In the genomic region with DNA sequence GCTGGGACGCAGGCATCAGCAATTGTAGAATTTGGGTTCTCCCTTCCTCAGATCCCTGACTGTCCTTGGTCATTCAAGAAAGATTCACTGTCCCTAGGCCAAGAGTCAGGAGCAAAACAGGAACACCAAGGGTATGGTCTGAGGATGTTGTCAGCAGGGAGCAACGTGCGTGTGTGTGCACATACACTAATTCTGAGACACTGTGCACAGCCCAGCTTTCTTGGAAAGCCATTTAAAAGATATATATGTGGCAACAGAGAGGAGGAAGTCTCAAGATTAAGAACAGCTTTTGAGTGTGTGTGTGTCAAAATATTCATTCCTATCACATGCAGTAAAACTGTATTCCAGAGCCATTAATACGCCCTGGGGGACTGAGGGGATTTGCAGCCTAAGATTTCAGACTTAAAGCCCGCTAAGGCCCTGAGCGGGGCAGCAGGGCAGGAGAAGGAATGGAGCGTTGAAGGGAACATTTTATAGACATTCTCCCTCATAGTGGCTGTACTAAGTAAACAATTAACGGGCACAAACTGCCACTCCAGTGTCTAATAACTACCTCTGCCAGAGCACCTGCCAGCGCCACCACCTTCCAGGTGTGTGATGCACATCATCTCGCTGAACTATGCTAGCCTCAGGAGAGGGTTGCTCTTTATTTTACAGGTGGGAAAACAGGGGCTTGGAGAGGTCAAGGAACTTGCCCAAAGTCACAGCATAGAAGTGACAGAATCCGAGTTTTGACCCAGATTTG, we compare ENCODE assay signal across 10 cellular contexts. TPM values are rescaled to one million over a fixed set of nuclear protein-coding genes. Genes with fewer than 3 reads are reported as not detected.
A peak's percentile ranks its signal among the peaks of the same experiment; 100 is the strongest.
DNase-seq lines count a peak whose midpoint lies in the region; ATAC-seq and TF ChIP-seq lines count a peak whose summit lies in the region.
"Had no signal": no experiment of that assay in that cellular context is flagged by ENCODE, and none has a peak within 500 bp of the region (broad histone marks: within the 10 kb centered on the region; RNA-seq: fewer than 3 reads in every experiment).

No MANE protein-coding gene starts in this region.

- no peaks in the 10 kb centered on the region for H3K27me3 Mint-ChIP-seq in activated naive CD8-positive, alpha-beta T cell treated with anti-CD3 and anti-CD28 coated beads for 36 hours
- H3K27me3 Mint-ChIP-seq in neural crest cell (ENCODE audit: low read depth) (peaks cover 4% of the 10 kb centered on the region), glutamatergic neuron (ENCODE audit: unreplicated experiment) (peaks cover 4% of the 10 kb centered on the region)

- peak; percentile 88 for DNase-seq in DMS53 (lab: John Stamatoyannopoulos, UW)
- DNase-seq in NCI-H1105 treated with DMSO at 0.1 percent for 48 hours (lab: John Stamatoyannopoulos, UW): peak; percentile 94
- no peak for DNase-seq in activated naive CD8-positive, alpha-beta T cell treated with anti-CD3 and anti-CD28 coated beads for 36 hours
- DNase-seq in neural crest cell (ENCODE audit: low read depth, low spot score): no peak
- DNase-seq in glutamatergic neuron: no peak
- no peak for DNase-seq in BE2C
- DNase-seq: activated CD8-positive, alpha-beta memory T cell treated with anti-CD3 and anti-CD28 coated beads, Interleukin-2, amount 50 U/mL, for 4 hours; posterior cingulate gyrus had no signal

- H3K27ac Mint-ChIP-seq in activated naive CD8-positive, alpha-beta T cell treated with anti-CD3 and anti-CD28 coated beads for 36 hours: no peak overlapping the region
- H3K27ac Mint-ChIP-seq in neural crest cell (ENCODE audit: unreplicated experiment) (no peak overlapping the region), glutamatergic neuron (ENCODE audit: unreplicated experiment) (no peak overlapping the region)

- H3K4me3 ChIP-seq in BE2C (ENCODE audit: low read depth, low read length): no peak overlapping the region

- peaks cover 19% of the 10 kb centered on the region for H3K36me3 Mint-ChIP-seq in activated naive CD8-positive, alpha-beta T cell treated with anti-CD3 and anti-CD28 coated beads for 36 hours
- H3K36me3 Mint-ChIP-seq in neural crest cell (ENCODE audit: low read depth): no peaks in the 10 kb centered on the region
- H3K36me3 Mint-ChIP-seq in glutamatergic neuron (ENCODE audit: unreplicated experiment): no peaks in the 10 kb centered on the region

- H3K9me3 ChIP-seq in BE2C: no peaks in the 10 kb centered on the region

- TF ChIP-seq CTCF in neural crest cell (conservative IDR thresholded peaks at IDR 0.05) (no peak), glutamatergic neuron (IDR thresholded peaks at IDR 0.05; ENCODE audit: partially characterized antibody, unreplicated experiment) (no peak), BE2C (IDR thresholded peaks at IDR 0.05; ENCODE audit: low read depth, low read length) (no peak)

- no peaks in the 10 kb centered on the region for H3K36me3 ChIP-seq in BE2C

- peak overlapping the region; percentile 38 for H3K4me3 Mint-ChIP-seq in activated naive CD8-positive, alpha-beta T cell treated with anti-CD3 and anti-CD28 coated beads for 36 hours
- H3K4me3 Mint-ChIP-seq in neural crest cell (peak overlapping the region; percentile 32), glutamatergic neuron (ENCODE audit: unreplicated experiment) (no peak overlapping the region)

- ATAC-seq in GM21619 (IDR thresholded peaks at IDR 0.05; ENCODE audit: unreplicated experiment) (no peak), GM18867 (IDR thresholded peaks at IDR 0.05; ENCODE audit: unreplicated experiment) (no peak)

- no peaks in the 10 kb centered on the region for H3K4me1 ChIP-seq in BE2C

- no peaks in the 10 kb centered on the region for H3K9me3 Mint-ChIP-seq in activated naive CD8-positive, alpha-beta T cell treated with anti-CD3 and anti-CD28 coated beads for 36 hours
- no peaks in the 10 kb centered on the region for H3K9me3 Mint-ChIP-seq in neural crest cell
- peaks cover 2% of the 10 kb centered on the region for H3K9me3 Mint-ChIP-seq in glutamatergic neuron (ENCODE audit: unreplicated experiment)

- no peaks in the 10 kb centered on the region for H3K27me3 ChIP-seq in BE2C

- peaks cover 63% of the 10 kb centered on the region for H3K4me1 Mint-ChIP-seq in activated naive CD8-positive, alpha-beta T cell treated with anti-CD3 and anti-CD28 coated beads for 36 hours
- H3K4me1 Mint-ChIP-seq in neural crest cell: peaks cover 22% of the 10 kb centered on the region
- peaks cover 21% of the 10 kb centered on the region for H3K4me1 Mint-ChIP-seq in glutamatergic neuron (ENCODE audit: low read depth, unreplicated experiment)

RNA-seq across cellular contexts. Expression of a gene that starts 2.0 kb away (rescaled TPM):
- total RNA-seq in activated naive CD8-positive, alpha-beta T cell treated with anti-CD3 and anti-CD28 coated beads for 36 hours: 10 to 100 TPM; 12.6 to 12.8 TPM
- total RNA-seq in neural crest cell (8.1 and 9.1 TPM in 2 replicates), glutamatergic neuron (ENCODE audit: unreplicated experiment) (9.3 TPM)
- 1.5 TPM for polyA plus RNA-seq in BE2C (2012; ENCODE audit: insufficient read depth, insufficient read length, low read depth)

RNA-seq across cellular contexts. Expression of a gene that starts 28.1 kb away (rescaled TPM):
- total RNA-seq in activated naive CD8-positive, alpha-beta T cell treated with anti-CD3 and anti-CD28 coated beads for 36 hours: 10 to 100 TPM; 91.4 to 93.3 TPM
- total RNA-seq in neural crest cell (73.1 and 77.5 TPM in 2 replicates), glutamatergic neuron (ENCODE audit: unreplicated experiment) (25.0 TPM)
- 46.1 TPM for polyA plus RNA-seq in BE2C (2012; ENCODE audit: insufficient read depth, insufficient read length, low read depth)

Comparison
In these comparisons a context has a peak if more than half of its experiments do, and no peak if none do; other contexts are left out.
1. DNase-seq: peak in DMS53 (single experiment) and NCI-H1105 treated with DMSO at 0.1 percent for 48 hours (single experiment); none in activated naive CD8-positive, alpha-beta T cell treated with anti-CD3 and anti-CD28 coated beads for 36 hours (single experiment), neural crest cell (single experiment), glutamatergic neuron (single experiment) and BE2C (single experiment).